Comparison of ENCODE assay signal across 8 cellular contexts in the genomic region with DNA sequence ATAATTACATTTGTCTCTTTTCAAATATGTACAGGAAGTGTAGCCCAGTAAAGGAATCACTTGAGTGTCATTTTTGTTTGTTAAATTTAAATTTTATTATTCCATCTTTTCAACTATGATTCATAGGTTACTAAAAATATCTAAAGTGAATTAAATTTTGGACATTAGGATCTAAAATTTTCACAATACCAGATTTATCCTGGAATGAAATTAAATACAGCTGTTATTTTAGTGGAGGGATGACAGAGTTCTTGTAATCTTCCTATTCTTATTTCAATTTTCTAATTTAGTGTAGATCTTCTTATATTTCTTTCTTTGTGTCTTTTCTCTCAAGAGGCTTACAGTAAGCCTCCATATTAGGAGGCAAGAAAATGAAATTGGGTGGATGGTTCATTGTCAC.
"Had no signal": no experiment of that assay in that cellular context is flagged by ENCODE, and none has a peak within 500 bp of the region (broad histone marks: within the 10 kb centered on the region; RNA-seq: fewer than 3 reads in every experiment).

No MANE protein-coding gene starts in this region.

- ATAC-seq: GM23338, K562 had no signal

- FAIRE-seq: H1, H54, HTR-8/SVneo, K562 had no signal

- H3K4me2 ChIP-seq: GM23338 had no signal

- DNase-seq: H9, HCEC 1CT, IMR-90 had no signal

- H2AFZ ChIP-seq: GM23338 had no signal

- H3K4me3 ChIP-seq: GM23338, K562 had no signal
